ENCODE assay signal across 26 cellular contexts in genomic region chr17:62895256-62895649, GRCh38.
DNase-seq lines count a peak whose midpoint lies in the region; ATAC-seq and TF ChIP-seq lines count a peak whose summit lies in the region.
"Had no signal": no experiment of that assay in that cellular context is flagged by ENCODE, and none has a peak within 500 bp of the region (broad histone marks: within the 10 kb centered on the region; RNA-seq: fewer than 3 reads in every experiment).

No MANE protein-coding gene starts in this region.

- H3K79me1 ChIP-seq in IMR-90 (ENCODE audit: low read depth in 1 of 2, low read length in 2 of 2), result no peaks in the 10 kb centered on the region

- peak overlapping the region; percentile 11; the same call in 1 of the 3 replicates for H2BK15ac ChIP-seq in IMR-90 (ENCODE audit: low read depth, low read length)

- TF ChIP-seq CTCF in IMR-90 (conservative IDR thresholded peaks at IDR 0.05; ENCODE audit: low read depth, low read length) (no peak), nephron (IDR thresholded peaks at IDR 0.05; ENCODE audit: unreplicated experiment in 3 of 3) (no peak), upper lobe of left lung (IDR thresholded peaks at IDR 0.05) (no peak), chondrocyte (IDR thresholded peaks at IDR 0.05) (no peak)

- H3K27me3 Mint-ChIP-seq in nephron (ENCODE audit: low read depth) (no peaks in the 10 kb centered on the region), chondrocyte (ENCODE audit: low read depth) (no peaks in the 10 kb centered on the region)
- H3K27me3 Mint-ChIP-seq: activated CD8-positive, alpha-beta T cell treated with anti-CD3 and anti-CD28 coated beads for 36 hours had no signal

- H3K4me1 ChIP-seq in IMR-90 (ENCODE audit: control insufficient read depth, insufficient read depth, low read length), result peaks cover 3% of the 10 kb centered on the region; the same call in 1 of the 2 replicates
- peaks cover 26 to 38% (median 31%) of the 10 kb centered on the region in 4 donors for H3K4me1 ChIP-seq in upper lobe of left lung
- H3K4me1 ChIP-seq: thyroid gland had no signal

- TF ChIP-seq EP300 in upper lobe of left lung (IDR thresholded peaks at IDR 0.05), result no peak

- H3K4me1 Mint-ChIP-seq in nephron (peaks cover 55% of the 10 kb centered on the region), chondrocyte (ENCODE audit: low read depth) (peaks cover 41% of the 10 kb centered on the region)

- dilution Hi-C loops in IMR-90 (cut with HindIII; ENCODE audit: low sequenced_read_pairs, unreplicated experiment), result no loop called here

- no peak overlapping the region for H3K18ac ChIP-seq in IMR-90 (ENCODE audit: low read depth, low read length)

- H3K27ac Mint-ChIP-seq in nephron (peak overlapping the region; percentile 3 to 29 (median 18)), chondrocyte (ENCODE audit: unreplicated experiment) (no peak overlapping the region)
- H3K27ac Mint-ChIP-seq: activated CD8-positive, alpha-beta T cell treated with anti-CD3 and anti-CD28 coated beads for 36 hours; activated naive CD4-positive, alpha-beta T cell treated with anti-CD3 and anti-CD28 coated beads, Interleukin-2, amount 10 ng/mL, durations not matched to agents 7 days and 5 days; T-helper 2 cell treated with Interferon-gamma antibody and Interleukin-4, amounts not matched to agents 5 μg/mL and 100 μg/mL, for 36 hours had no signal

- H3K9ac ChIP-seq in IMR-90 (ENCODE audit: low read depth, low read length), result no peak overlapping the region
- H3K9ac ChIP-seq: BLaER1, KMS-11 had no signal

- DNase-seq in IMR-90 (no peak), upper lobe of left lung (no peak), chondrocyte (ENCODE audit: low spot score) (no peak)
- DNase-seq: activated CD8-positive, alpha-beta T cell treated with anti-CD3 and anti-CD28 coated beads for 36 hours; activated naive CD4-positive, alpha-beta T cell treated with anti-CD3 and anti-CD28 coated beads, Interleukin-2, amount 10 ng/mL, durations not matched to agents 7 days and 5 days; DMS53; effector CD8-positive, alpha-beta T cell; H7; kidney; MM.1S; mucosa of descending colon; NCI-H1105 treated with DMSO at 0.1 percent for 48 hours; NCI-H2029 treated with DMSO at 0.1 percent for 48 hours; NCI-H345; SHP77 treated with DMSO at 0.1 percent for 48 hours; stomach; thyroid gland had no signal

- H3K4me3 Mint-ChIP-seq in nephron (no peak overlapping the region), chondrocyte (ENCODE audit: unreplicated experiment) (no peak overlapping the region)
- H3K4me3 Mint-ChIP-seq: activated CD8-positive, alpha-beta T cell treated with anti-CD3 and anti-CD28 coated beads for 36 hours; activated naive CD4-positive, alpha-beta T cell treated with anti-CD3 and anti-CD28 coated beads, Interleukin-2, amount 10 ng/mL, durations not matched to agents 7 days and 5 days; brain; T-helper 2 cell treated with Interferon-gamma antibody and Interleukin-4, amounts not matched to agents 5 μg/mL and 100 μg/mL, for 36 hours had no signal

- POLR2A ChIA-PET in IMR-90 (lab: Charles Lee; ENCODE audit: unreplicated experiment), result no interaction called here

- H4K5ac ChIP-seq in IMR-90 (ENCODE audit: low read depth, low read length), result no peak overlapping the region

- peak overlapping the region; percentile 67 for H2AFZ ChIP-seq in IMR-90 (replicated peaks; ENCODE audit: low read length, poor library complexity)

- no peak overlapping the region for H2BK5ac ChIP-seq in IMR-90 (ENCODE audit: low read depth, low read length, poor library complexity, severe bottlenecking)

- no peak overlapping the region for H3K4me3 ChIP-seq in IMR-90 (ENCODE audit: insufficient read depth, low read depth, low read length)
- no peak overlapping the region for H3K4me3 ChIP-seq in upper lobe of left lung
- H3K4me3 ChIP-seq: BLaER1, lung, mucosa of descending colon, stomach, thyroid gland had no signal

- H3K27me3 ChIP-seq in IMR-90 (ENCODE audit: control insufficient read depth, insufficient read depth, low read length), result no peaks in the 10 kb centered on the region
- H3K27me3 ChIP-seq in upper lobe of left lung, result no peaks in the 10 kb centered on the region
- H3K27me3 ChIP-seq: BLaER1, stomach, thyroid gland had no signal

- in situ Hi-C loops in IMR-90 (cut with MboI; ENCODE audit: low sequenced_read_pairs), result no loop called here

- peak overlapping the region; percentile 45; the same call in 1 of the 2 replicates for H2AK5ac ChIP-seq in IMR-90 (ENCODE audit: low read depth, low read length)

- H4K91ac ChIP-seq in IMR-90 (ENCODE audit: insufficient read depth, low read depth, low read length), result no peak overlapping the region

- no peak for ATAC-seq in IMR-90 (ENCODE audit: low read depth)
- ATAC-seq in upper lobe of left lung (ENCODE audit: low FRiP score in 2 of 2), result no peak
- no peak for ATAC-seq in GM18909 (IDR thresholded peaks at IDR 0.05; ENCODE audit: poor library complexity, unreplicated experiment)
- no peak for ATAC-seq in GM19035 (IDR thresholded peaks at IDR 0.05; ENCODE audit: unreplicated experiment)
- ATAC-seq: activated CD8-positive, alpha-beta T cell treated with anti-CD3 and anti-CD28 coated beads for 36 hours; mucosa of descending colon had no signal

- CTCF ChIA-PET in IMR-90 (lab: Yijun Ruan, JAX), result no interaction called here

- H2BK20ac ChIP-seq in IMR-90 (ENCODE audit: low read depth, low read length), result no peak overlapping the region

- H3K9me3 Mint-ChIP-seq in nephron (no peaks in the 10 kb centered on the region), chondrocyte (ENCODE audit: low read depth) (no peaks in the 10 kb centered on the region)
- H3K9me3 Mint-ChIP-seq: activated CD8-positive, alpha-beta T cell treated with anti-CD3 and anti-CD28 coated beads for 36 hours; activated naive CD4-positive, alpha-beta T cell treated with anti-CD3 and anti-CD28 coated beads, Interleukin-2, amount 10 ng/mL, durations not matched to agents 7 days and 5 days; T-helper 2 cell treated with Interferon-gamma antibody and Interleukin-4, amounts not matched to agents 5 μg/mL and 100 μg/mL, for 36 hours had no signal

- H2BK120ac ChIP-seq in IMR-90 (ENCODE audit: low read depth, low read length), result no peak overlapping the region

- H3K27ac ChIP-seq in IMR-90 (ENCODE audit: insufficient read depth, low read length) (no peak overlapping the region), cingulate gyrus (ENCODE audit: low read depth, low read length) (peak overlapping the region; percentile 21), upper lobe of left lung (peak overlapping the region; percentile 39 to 80 (median 56))
- H3K27ac ChIP-seq: BLaER1, KMS-11, thyroid gland had no signal

- H3K36me3 ChIP-seq in IMR-90 (ENCODE audit: control insufficient read depth, insufficient read depth, low read length) (no peaks in the 10 kb centered on the region), upper lobe of left lung (no peaks in the 10 kb centered on the region)
- H3K36me3 ChIP-seq: BLaER1, stomach, thyroid gland had no signal

- intact Hi-C loops in IMR-90 (cut with micrococcal nuclease), result no loop called here

- H3K9me3 ChIP-seq in IMR-90 (ENCODE audit: control insufficient read depth, insufficient read depth, low read length), result no peaks in the 10 kb centered on the region
- H3K9me3 ChIP-seq in upper lobe of left lung, result no peaks in the 10 kb centered on the region
- H3K9me3 ChIP-seq: BLaER1, mucosa of descending colon, stomach, thyroid gland had no signal

- TF ChIP-seq POLR2A in IMR-90 (IDR thresholded peaks at IDR 0.05; ENCODE audit: low read depth, low read length) (no peak), upper lobe of left lung (IDR thresholded peaks at IDR 0.05) (no peak)

- no peak overlapping the region for H3K4me2 ChIP-seq in IMR-90 (ENCODE audit: low read depth, low read length)
- H3K4me2 ChIP-seq: BLaER1, KMS-11 had no signal

- TF ChIP-seq RAD21 in IMR-90 (IDR thresholded peaks at IDR 0.05; ENCODE audit: low read length), result no peak

- no peak overlapping the region for H2AK9ac ChIP-seq in IMR-90 (replicated peaks; ENCODE audit: low read depth, low read length, poor library complexity)

- 0 out of 2 replicates have a peak, but pooled peaks cover 3% of the 10 kb centered on the region for H3K9me1 ChIP-seq in IMR-90 (ENCODE audit: insufficient read depth, low read length)

- no peaks in the 10 kb centered on the region for H3K36me3 Mint-ChIP-seq in nephron (ENCODE audit: low read depth)
- H3K36me3 Mint-ChIP-seq in chondrocyte (ENCODE audit: low read depth), result no peaks in the 10 kb centered on the region
- H3K36me3 Mint-ChIP-seq: activated naive CD4-positive, alpha-beta T cell treated with anti-CD3 and anti-CD28 coated beads, Interleukin-2, amount 10 ng/mL, durations not matched to agents 7 days and 5 days; brain had no signal

- no peak overlapping the region for H3K56ac ChIP-seq in IMR-90 (ENCODE audit: extremely low read depth, insufficient read depth, low read length)

- no peak overlapping the region for H4K8ac ChIP-seq in IMR-90 (ENCODE audit: low read depth in 2 of 2, low read length in 2 of 2)

- no TSS peak for BruUV-seq in IMR-90 (replicated peaks; lab: Mats Ljungman, UMichigan)

- no peaks in the 10 kb centered on the region for H4K20me1 ChIP-seq in IMR-90 (ENCODE audit: insufficient read depth, low read length)
- H4K20me1 ChIP-seq: BLaER1 had no signal

- H3K14ac ChIP-seq in IMR-90 (replicated peaks; ENCODE audit: low read depth, low read length), result no peak overlapping the region

- H3K23ac ChIP-seq in IMR-90 (ENCODE audit: low read depth, low read length), result no peak overlapping the region

- H3K4ac ChIP-seq in IMR-90 (ENCODE audit: low read depth, low read length), result no peak overlapping the region; the same call in 1 of the 2 replicates

- 83% methylated on average over 3 of the region's 3 CpGs; no CpG with 5 or more reads in 1 of the 2 experiments for WGBS in IMR-90 (ENCODE audit: extremely low coverage in 2 of 2, insufficient read length in 1 of 2), 2 experiments
- WGBS in upper lobe of left lung, 2 donors, result 83 to 91% methylated on average over 3 of the region's 3 CpGs

TF ChIP-seq in IMR-90, 13 proteins besides CTCF, POLR2A, EP300 and RAD21 (continues in another document):
- no peak for TF ChIP-seq RFX5 (IDR thresholded peaks at IDR 0.05; ENCODE audit: low read depth, low read length)
- no peak for TF ChIP-seq FOS (IDR thresholded peaks at IDR 0.05; ENCODE audit: low read depth, low read length)
- no peak for TF ChIP-seq BHLHE40 (IDR thresholded peaks at IDR 0.05; ENCODE audit: low read depth, low read length)
- TF ChIP-seq SMC3 (IDR thresholded peaks at IDR 0.05; ENCODE audit: low read depth, low read length), result no peak
- no peak for TF ChIP-seq MAFK (IDR thresholded peaks at IDR 0.05; ENCODE audit: low read depth, low read length)
- no peak for TF ChIP-seq ELK1 (IDR thresholded peaks at IDR 0.05; ENCODE audit: borderline replicate concordance, low read depth, low read length)
